In genomic region chr15:48331796-48332641, GRCh38 we compare ENCODE assay signal across 8 cellular contexts. TPM values are rescaled to one million over a fixed set of nuclear protein-coding genes. Genes with fewer than 3 reads are reported as not detected.
DNase-seq lines count a peak whose midpoint lies in the region; ATAC-seq, FAIRE-seq and TF ChIP-seq lines count a peak whose summit lies in the region.

No MANE protein-coding gene starts in this region.

- H3K9me3 ChIP-seq in neuronal stem cell (replicated peaks in 1 of 2; ENCODE audit: control insufficient read depth in 2 of 2, insufficient read depth in 1 of 2, low read depth in 1 of 2, low read length in 2 of 2): no peaks in the 10 kb centered on the region

- DNase-seq in DMS 273 (lab: John Stamatoyannopoulos, UW; ENCODE audit: unreplicated experiment) (peak; percentile 88), HT1080 (ENCODE audit: low read depth) (peak; percentile 53), RCC 7860 (ENCODE audit: low spot score) (peak; percentile 10), foreskin fibroblast (peak in 1 of 2 donors; percentile 76), neuronal stem cell (ENCODE audit: low spot score) (no peak), superior temporal gyrus (ENCODE audit: extremely low spot score) (peak; percentile 66)
- peak; percentile 64 for DNase-seq in activated effector memory CD4-positive, alpha-beta T cell treated with Interleukin-2 at 50 U/mL for 16 hours

- peak overlapping the region; percentile 97 for H3K9ac ChIP-seq in neuronal stem cell (ENCODE audit: low read depth, low read length, poor library complexity)

- no peak for TF ChIP-seq CTCF in foreskin fibroblast (IDR thresholded peaks at IDR 0.05; ENCODE audit: low read depth, low read length)

- H4K91ac ChIP-seq in neuronal stem cell (ENCODE audit: low read depth, low read length, poor library complexity): no peak overlapping the region

- H3K36me3 ChIP-seq in neuronal stem cell (replicated peaks in 1 of 2; ENCODE audit: control insufficient read depth in 2 of 2, insufficient read depth in 2 of 2, low read length in 2 of 2): peaks cover 3 to 35% of the 10 kb centered on the region in 2 donors

- H2BK12ac ChIP-seq in neuronal stem cell (ENCODE audit: low read length): no peak overlapping the region

- no peak overlapping the region for H2AK5ac ChIP-seq in neuronal stem cell (ENCODE audit: low read depth, low read length)

- peak overlapping the region; percentile 95 for H2BK5ac ChIP-seq in neuronal stem cell (ENCODE audit: low read length)

- no peak overlapping the region for H3K14ac ChIP-seq in neuronal stem cell (ENCODE audit: low read length)

- H3K4ac ChIP-seq in neuronal stem cell (ENCODE audit: low read length): peak overlapping the region; percentile 2

- H3K27ac ChIP-seq in neuronal stem cell (replicated peaks; ENCODE audit: low read length): peak overlapping the region; percentile 90

- peak; percentile 36 for ATAC-seq in GM21367 (IDR thresholded peaks at IDR 0.05; ENCODE audit: unreplicated experiment)

- peaks cover 6% of the 10 kb centered on the region for H3K79me1 ChIP-seq in neuronal stem cell (ENCODE audit: low read depth, low read length)

- H3K23ac ChIP-seq in neuronal stem cell (ENCODE audit: low read depth, low read length, poor library complexity): peak overlapping the region; percentile 98

- peak overlapping the region; percentile 99 for H3K18ac ChIP-seq in neuronal stem cell (ENCODE audit: low read length)

- no peak overlapping the region for H2BK15ac ChIP-seq in neuronal stem cell (ENCODE audit: low read length)

- peak overlapping the region; percentile 78 to 81 for H3K4me3 ChIP-seq in foreskin fibroblast (ENCODE audit: low read depth in 1 of 2, low read length in 2 of 2)
- peak overlapping the region; percentile 90 to 97 for H3K4me3 ChIP-seq in neuronal stem cell (ENCODE audit: low read length in 2 of 2)

- no peaks in the 10 kb centered on the region for H3K27me3 ChIP-seq in neuronal stem cell (ENCODE audit: control insufficient read depth in 3 of 3, insufficient read depth in 3 of 3, low read depth in 1 of 3, low read length in 3 of 3)

- WGBS in neuronal stem cell (ENCODE audit: extremely low coverage in 2 of 2, insufficient read length in 2 of 2, insufficient replicate concordance in 1 of 2), 2 donors: no CpG with 5 or more reads among the region's 64 CpGs

- peaks cover 3 to 8% of the 10 kb centered on the region in 2 donors for H3K4me1 ChIP-seq in neuronal stem cell (ENCODE audit: control insufficient read depth in 2 of 2, insufficient read depth in 1 of 2, low read depth in 1 of 2, low read length in 2 of 2)

- peak overlapping the region; percentile 100 for H3K4me2 ChIP-seq in neuronal stem cell (ENCODE audit: insufficient read depth, low read length, poor library complexity, severe bottlenecking)

- no peak overlapping the region for H4K8ac ChIP-seq in neuronal stem cell (ENCODE audit: low read depth, low read length)

- no peak overlapping the region for H2BK120ac ChIP-seq in neuronal stem cell (ENCODE audit: low read depth, low read length)

- no peak for FAIRE-seq in RCC 7860 (lab: Jason Lieb, UNC)

- peak overlapping the region; percentile 98 for H2AFZ ChIP-seq in neuronal stem cell (ENCODE audit: low read length)

RNA-seq across cellular contexts. Expression of gene DUT, which starts 0.8 kb away (rescaled TPM):
- total RNA-seq in HT1080 (2014; rRNA removed; shearing (Covaris generic)): 132 and 160 TPM in 2 replicates
- polyA plus RNA-seq in HT1080 (2015; cell fraction: cytosol; rRNA removed): 161 and 165 TPM in 2 replicates
- 140 and 170 TPM in 2 replicates for polyA plus RNA-seq in HT1080 (2015; cell fraction: nucleus; rRNA removed)
- polyA plus RNA-seq in neuronal stem cell (2013, experiment 1 of 2): 99.8 TPM
- 114 TPM for polyA plus RNA-seq in neuronal stem cell (2013, experiment 2 of 2)
